Comparison of ENCODE assay signal across 29 cellular contexts in the genomic region with DNA sequence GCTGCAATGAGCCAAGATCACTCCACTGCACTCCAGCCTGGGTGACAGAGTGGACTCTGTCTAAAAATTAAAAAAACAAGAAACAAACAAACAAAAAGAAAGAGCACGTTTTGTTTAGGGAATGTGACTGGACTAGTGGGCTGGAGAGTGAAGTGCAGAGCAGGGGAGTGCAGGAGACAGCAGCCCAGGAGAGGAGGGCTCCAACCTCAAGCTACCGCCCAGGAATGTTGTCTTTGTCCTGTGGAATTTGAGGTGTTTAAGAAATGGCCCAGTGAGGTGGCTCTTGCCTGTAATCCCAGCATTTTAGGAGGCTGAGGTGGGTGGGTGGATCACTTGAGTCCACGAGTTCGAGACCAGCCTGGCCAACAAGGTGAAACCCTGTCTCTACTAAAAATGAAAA.
"Had no signal": no experiment of that assay in that cellular context is flagged by ENCODE, and none has a peak within 500 bp of the region (broad histone marks: within the 10 kb centered on the region; RNA-seq: fewer than 3 reads in every experiment).

No MANE protein-coding gene starts in this region.

- H3K36me3 Mint-ChIP-seq: activated CD4-positive, alpha-beta memory T cell treated with anti-CD3 and anti-CD28 coated beads for 36 hours; activated naive CD4-positive, alpha-beta T cell treated with anti-CD3 and anti-CD28 coated beads, Interleukin-2, amount 50 U/mL, for 24 hours; stimulated activated memory B cell treated with anti-CD40 and anti-IgM and Interleukin-4, amounts not matched to agents 10 μg/mL and 1 μg/mL and 100 μg/mL, for 72 hours had no signal

- H3K4me1 ChIP-seq: left ventricle myocardium inferior, stomach, thyroid gland had no signal

- H3K4me2 ChIP-seq: smooth muscle cell had no signal

- H3K9me3 ChIP-seq: left ventricle myocardium inferior, ovary, stomach, thyroid gland had no signal

- ATAC-seq: activated naive CD8-positive, alpha-beta T cell treated with anti-CD3 and anti-CD28 coated beads, Interleukin-2, amount 50 U/mL, for 24 hours; esophagus mucosa; stimulated activated memory B cell treated with anti-CD40 and anti-IgM and Interleukin-4, amounts not matched to agents 10 μg/mL and 1 μg/mL and 100 μg/mL, for 72 hours had no signal

- H3K4me3 Mint-ChIP-seq: activated CD4-positive, alpha-beta memory T cell treated with anti-CD3 and anti-CD28 coated beads for 36 hours; activated naive CD4-positive, alpha-beta T cell treated with anti-CD3 and anti-CD28 coated beads, Interleukin-2, amount 50 U/mL, for 24 hours; activated naive CD8-positive, alpha-beta T cell treated with anti-CD3 and anti-CD28 coated beads, Interleukin-2, amount 50 U/mL, for 24 hours; activated T-helper 1 cell treated with anti-CD3 and anti-CD28 coated beads, Interleukin-12 subunit alpha, Interleukin-12 subunit beta, Interleukin-2, Interleukin-4 antibody, amounts not matched to agents 30 ng/mL and 10 ng/mL and 1 ng/mL, durations not matched to agents 14 hours and 24 hours and 36 hours; nephron; stimulated activated memory B cell treated with anti-CD40 and anti-IgM and Interleukin-4, amounts not matched to agents 10 μg/mL and 1 μg/mL and 100 μg/mL, for 72 hours had no signal

- DNase-seq: activated CD4-positive, alpha-beta memory T cell treated with anti-CD3 and anti-CD28 coated beads for 36 hours; activated CD4-positive, alpha-beta T cell treated with anti-CD3 and anti-CD28 coated beads for 4 hours; activated CD4-positive, CD25-positive, alpha-beta regulatory T cell; activated CD8-positive, alpha-beta memory T cell treated with anti-CD3 and anti-CD28 coated beads, Interleukin-2, amount 50 U/mL, for 4 hours; activated gamma-delta T cell; activated naive CD8-positive, alpha-beta T cell treated with anti-CD3 and anti-CD28 coated beads, Interleukin-2, amount 50 U/mL, for 24 hours; activated T-cell treated with anti-CD3 and anti-CD28 coated beads, Interleukin-2, amount 50 U/mL, for 1 hour; amygdala; central memory CD4-positive, alpha-beta T cell; foreskin fibroblast; head of caudate nucleus; hippocampal formation; islet precursor cell; left ventricle myocardium inferior; ovary; stimulated activated CD4-positive, alpha-beta T cell treated with anti-CD3 and anti-CD28 coated beads, Interleukin-1b, Interleukin-23, amount 100 ng/mL, for 48 hours; stimulated activated CD4-positive, alpha-beta T cell treated with anti-CD3 and anti-CD28 coated beads, Interleukin-4, amount 100 ng/mL, for 4 hours; stimulated activated CD8-positive, alpha-beta memory T cell treated with anti-CD3 and anti-CD28 coated beads, Interleukin-4, amount 100 ng/mL, for 48 hours; stomach; T-helper 2 cell; thyroid gland had no signal

- H3K4me3 ChIP-seq: left ventricle myocardium inferior, lung, ovary, smooth muscle cell, stomach, thyroid gland had no signal

- H3K27me3 Mint-ChIP-seq: activated CD4-positive, alpha-beta memory T cell treated with anti-CD3 and anti-CD28 coated beads for 36 hours; activated naive CD4-positive, alpha-beta T cell treated with anti-CD3 and anti-CD28 coated beads, Interleukin-2, amount 50 U/mL, for 24 hours; progenitor cell of endocrine pancreas; stimulated activated memory B cell treated with anti-CD40 and anti-IgM and Interleukin-4, amounts not matched to agents 10 μg/mL and 1 μg/mL and 100 μg/mL, for 72 hours had no signal

- H3K27ac ChIP-seq: left ventricle myocardium inferior, ovary, stomach, thyroid gland had no signal

- H3K36me3 ChIP-seq: left ventricle myocardium inferior, ovary, stomach, thyroid gland had no signal

- H3K27me3 ChIP-seq: ovary, stomach, thyroid gland had no signal

- H3K9me3 Mint-ChIP-seq: activated CD4-positive, alpha-beta memory T cell treated with anti-CD3 and anti-CD28 coated beads for 36 hours; activated naive CD4-positive, alpha-beta T cell treated with anti-CD3 and anti-CD28 coated beads, Interleukin-2, amount 50 U/mL, for 24 hours; activated naive CD8-positive, alpha-beta T cell treated with anti-CD3 and anti-CD28 coated beads, Interleukin-2, amount 50 U/mL, for 24 hours; activated T-helper 1 cell treated with anti-CD3 and anti-CD28 coated beads, Interleukin-12 subunit alpha, Interleukin-12 subunit beta, Interleukin-2, Interleukin-4 antibody, amounts not matched to agents 30 ng/mL and 10 ng/mL and 1 ng/mL, durations not matched to agents 14 hours and 24 hours and 36 hours; nephron; stimulated activated memory B cell treated with anti-CD40 and anti-IgM and Interleukin-4, amounts not matched to agents 10 μg/mL and 1 μg/mL and 100 μg/mL, for 72 hours had no signal

- H3K27ac Mint-ChIP-seq: activated CD4-positive, alpha-beta memory T cell treated with anti-CD3 and anti-CD28 coated beads for 36 hours; activated naive CD4-positive, alpha-beta T cell treated with anti-CD3 and anti-CD28 coated beads, Interleukin-2, amount 50 U/mL, for 24 hours; activated naive CD8-positive, alpha-beta T cell treated with anti-CD3 and anti-CD28 coated beads, Interleukin-2, amount 50 U/mL, for 24 hours; activated T-helper 1 cell treated with anti-CD3 and anti-CD28 coated beads, Interleukin-12 subunit alpha, Interleukin-12 subunit beta, Interleukin-2, Interleukin-4 antibody, amounts not matched to agents 30 ng/mL and 10 ng/mL and 1 ng/mL, durations not matched to agents 14 hours and 24 hours and 36 hours; nephron; progenitor cell of endocrine pancreas; stimulated activated memory B cell treated with anti-CD40 and anti-IgM and Interleukin-4, amounts not matched to agents 10 μg/mL and 1 μg/mL and 100 μg/mL, for 72 hours had no signal

- H3K4me1 Mint-ChIP-seq: nephron had no signal
